8 cellular contexts compared by ENCODE assay signal in the genomic region with DNA sequence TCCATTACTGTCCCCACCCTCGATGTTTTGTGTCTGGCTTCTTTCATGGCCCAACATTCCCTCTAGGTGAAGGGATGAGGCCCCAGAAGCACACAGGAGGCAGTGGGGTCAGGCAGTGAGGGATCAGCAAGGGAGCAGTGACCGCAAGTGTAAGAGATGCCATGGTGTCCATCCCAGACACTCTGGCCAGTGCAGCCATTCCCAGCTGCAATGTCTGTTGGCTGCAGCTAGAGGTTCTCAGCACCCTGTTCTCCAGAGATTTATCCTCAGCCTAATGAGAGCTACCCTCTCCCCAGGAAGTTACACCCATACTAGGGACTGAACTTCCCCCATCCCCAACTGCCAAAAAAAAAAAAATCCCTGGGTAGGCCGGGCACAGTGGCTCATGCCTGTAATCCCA. TPM values are rescaled to one million over a fixed set of nuclear protein-coding genes. Genes with fewer than 3 reads are reported as not detected.
DNase-seq lines count a peak whose midpoint lies in the region; ATAC-seq and TF ChIP-seq lines count a peak whose summit lies in the region.

No MANE protein-coding gene starts in this region.

- ATAC-seq in HCT116: peak; percentile 80

- H3K27ac ChIP-seq in HCT116 (ENCODE audit: low read depth, low read length) (no peak overlapping the region), esophagus squamous epithelium (no peak overlapping the region)

- BruUV-seq in HCT116 (replicated peaks; lab: Mats Ljungman, UMichigan): no TSS peak

- H3K4me3 ChIP-seq in HCT116 (replicated peaks in 1 of 2; ENCODE audit: low read depth in 1 of 2, low read length in 2 of 2) (no peak overlapping the region), WI38 (ENCODE audit: low read depth, low read length) (no peak overlapping the region), kidney epithelial cell (ENCODE audit: low read depth, low read length) (no peak overlapping the region), esophagus squamous epithelium (no peak overlapping the region)

- TF ChIP-seq POLR2A in HCT116 (IDR thresholded peaks at IDR 0.05; ENCODE audit: borderline replicate concordance, extremely low read depth, insufficient read depth, insufficient read length) (no peak), esophagus squamous epithelium (IDR thresholded peaks at IDR 0.05) (no peak)

- H3K4me1 ChIP-seq in HCT116 (ENCODE audit: control insufficient read depth in 1 of 2, insufficient read depth in 2 of 2, low read length in 2 of 2): peaks cover 0 to 4% of the 10 kb centered on the region in 2 experiments; a peak in 1 of 4 replicates
- peaks cover 0 to 35% (median 12%) of the 10 kb centered on the region in 3 donors for H3K4me1 ChIP-seq in esophagus squamous epithelium

- TF ChIP-seq RAD21 in HCT116 (IDR thresholded peaks at IDR 0.05; ENCODE audit: low read depth): peak; percentile 51

- no peaks in the 10 kb centered on the region for H3K79me2 ChIP-seq in HCT116 (ENCODE audit: insufficient read depth, low read length)

- no peak overlapping the region for H3K9ac ChIP-seq in HCT116 (ENCODE audit: low read length)

- POLR2A ChIA-PET in HCT116 (lab: Charles Lee): no interaction called here

- no peaks in the 10 kb centered on the region for H3K27me3 ChIP-seq in HCT116 (ENCODE audit: insufficient read depth, low read length)
- no peaks in the 10 kb centered on the region for H3K27me3 ChIP-seq in kidney epithelial cell (ENCODE audit: control insufficient read depth, insufficient read depth, low read length)
- no peaks in the 10 kb centered on the region for H3K27me3 ChIP-seq in esophagus squamous epithelium

- DNase-seq in AG09319 (ENCODE audit: extremely low read depth, low read depth) (no peak), HCT116 (ENCODE audit: low read depth, low spot score) (no peak), kidney epithelial cell (ENCODE audit: low read depth) (no peak), posterior cingulate gyrus (no peak), esophagus squamous epithelium (lab: John Stamatoyannopoulos, UW) (no peak), NCI-H345 treated with DMSO at 0.1 percent for 48 hours (lab: John Stamatoyannopoulos, UW; ENCODE audit: unreplicated experiment) (no peak), NCI-H1436 (lab: John Stamatoyannopoulos, UW) (no peak)

- TF ChIP-seq CTCF in AG09319 (IDR thresholded peaks at IDR 0.05; ENCODE audit: low read depth, low read length): peak; percentile 32
- TF ChIP-seq CTCF in HCT116 (IDR thresholded peaks at IDR 0.05 in 2 of 3, conservative IDR thresholded peaks at IDR 0.05 in 1 of 3; ENCODE audit: borderline replicate concordance in 1 of 3, insufficient read depth in 1 of 3, low read depth in 2 of 3, low read length in 2 of 3): peak; percentile 15 to 50 (median 42); a peak in 5 of 6 replicates
- TF ChIP-seq CTCF in WI38 (IDR thresholded peaks at IDR 0.05; ENCODE audit: low read depth, low read length): peak; percentile 55
- TF ChIP-seq CTCF in kidney epithelial cell (IDR thresholded peaks at IDR 0.05; ENCODE audit: insufficient read depth, low read length, poor library complexity, severe bottlenecking): peak; percentile 30
- TF ChIP-seq CTCF in esophagus squamous epithelium (IDR thresholded peaks at IDR 0.05): peak in 3 of 6 experiments; percentile 16 to 35 (median 23)

- no peak overlapping the region for H2AFZ ChIP-seq in HCT116 (ENCODE audit: low read depth, low read length, poor library complexity, severe bottlenecking)

- H3K36me3 ChIP-seq in HCT116 (ENCODE audit: control insufficient read depth in 1 of 2, insufficient read depth in 2 of 2, low read length in 2 of 2) (no peaks in the 10 kb centered on the region), kidney epithelial cell (ENCODE audit: control insufficient read depth, insufficient read depth, low read length) (no peaks in the 10 kb centered on the region), esophagus squamous epithelium (peaks cover 0 to 16% (median 0%) of the 10 kb centered on the region in 3 donors)

- no peak overlapping the region for H3K4me2 ChIP-seq in HCT116 (ENCODE audit: low read length)

- CTCF ChIA-PET in HCT116 (lab: Charles Lee): interaction anchor here (0.6 to 2.6 kb wide), 6 partner anchors 18 to 875 kb away, joined by 3 to 19 read pairs (median 3); no protein-coding TSS in a partner anchor

- H4K20me1 ChIP-seq in HCT116 (ENCODE audit: insufficient read depth): no peaks in the 10 kb centered on the region

- intact Hi-C loops in HCT116 (cut with micrococcal nuclease) (no loop called here), posterior cingulate gyrus (cut with DNase I) (loop anchor here (5.0 kb wide), 1 partner anchor 53 kb away; no protein-coding TSS in a partner anchor), esophagus squamous epithelium (cut with DNase I) (no loop called here)

- H3K9me3 ChIP-seq in HCT116 (ENCODE audit: control insufficient read depth in 1 of 2, insufficient read depth in 1 of 2, low read depth in 1 of 2, low read length in 2 of 2) (no peaks in the 10 kb centered on the region), esophagus squamous epithelium (no peaks in the 10 kb centered on the region)

- RAD21 ChIA-PET in HCT116 (lab: Charles Lee; ENCODE audit: low non-redundant PET in 1 of 2, low total read pairs in 2 of 2, uncharacterized antibody in 2 of 2, unreplicated experiment in 2 of 2): interaction anchor here in 1 of 2 experiments (0.7 kb wide), 1 partner anchor 54 kb away, joined by 3 read pairs; no protein-coding TSS in a partner anchor

- H3K9me2 ChIP-seq in HCT116 (ENCODE audit: insufficient read depth): no peaks in the 10 kb centered on the region

- WGBS in esophagus squamous epithelium, 2 donors: 72 to 100% methylated on average over 2 to 3 of the region's 3 CpGs

TF ChIP-seq in HCT116, 20 proteins besides CTCF, POLR2A, EP300 and RAD21:
- TF ChIP-seq, protein P1, sequence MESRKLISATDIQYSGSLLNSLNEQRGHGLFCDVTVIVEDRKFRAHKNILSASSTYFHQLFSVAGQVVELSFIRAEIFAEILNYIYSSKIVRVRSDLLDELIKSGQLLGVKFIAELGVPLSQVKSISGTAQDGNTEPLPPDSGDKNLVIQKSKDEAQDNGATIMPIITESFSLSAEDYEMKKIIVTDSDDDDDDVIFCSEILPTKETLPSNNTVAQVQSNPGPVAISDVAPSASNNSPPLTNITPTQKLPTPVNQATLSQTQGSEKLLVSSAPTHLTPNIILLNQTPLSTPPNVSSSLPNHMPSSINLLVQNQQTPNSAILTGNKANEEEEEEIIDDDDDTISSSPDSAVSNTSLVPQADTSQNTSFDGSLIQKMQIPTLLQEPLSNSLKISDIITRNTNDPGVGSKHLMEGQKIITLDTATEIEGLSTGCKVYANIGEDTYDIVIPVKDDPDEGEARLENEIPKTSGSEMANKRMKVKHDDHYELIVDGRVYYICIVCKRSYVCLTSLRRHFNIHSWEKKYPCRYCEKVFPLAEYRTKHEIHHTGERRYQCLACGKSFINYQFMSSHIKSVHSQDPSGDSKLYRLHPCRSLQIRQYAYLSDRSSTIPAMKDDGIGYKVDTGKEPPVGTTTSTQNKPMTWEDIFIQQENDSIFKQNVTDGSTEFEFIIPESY (IDR thresholded peaks at IDR 0.05; ENCODE audit: extremely low read depth, insufficient replicate concordance, low read length): no peak
- TF ChIP-seq POLR2AphosphoS5 (IDR thresholded peaks at IDR 0.05; ENCODE audit: low read depth, low read length) (no peak), SRF (IDR thresholded peaks at IDR 0.05; ENCODE audit: low read depth) (no peak)
TF ChIP-seq in HCT116: peak in this region for 0.

RNA-seq across cellular contexts. Expression of a gene that starts 40.2 kb away (rescaled TPM):
- 1.1 TPM for total RNA-seq in HCT116 (2021; ENCODE audit: unreplicated experiment)
- 0.14 TPM in 2 replicates for polyA plus RNA-seq in HCT116 (2012)
- 4.2 and 7.1 TPM in 2 replicates for total RNA-seq in kidney epithelial cell
- total RNA-seq in esophagus squamous epithelium: 1 to 10 TPM; 1.8 to 6.3 (median 3.7) TPM
